ENCODE assay signal across 9 cellular contexts in genomic region chr9:96317335-96317980, GRCh38. TPM values are rescaled to one million over a fixed set of nuclear protein-coding genes. Genes with fewer than 3 reads are reported as not detected.
DNase-seq lines count a peak whose midpoint lies in the region; ATAC-seq and TF ChIP-seq lines count a peak whose summit lies in the region.
"Had no signal": no experiment of that assay in that cellular context is flagged by ENCODE, and none has a peak within 500 bp of the region (broad histone marks: within the 10 kb centered on the region; RNA-seq: fewer than 3 reads in every experiment).

No MANE protein-coding gene starts in this region.

- WGBS in right cardiac atrium, result 62% methylated on average over 9 of the region's 9 CpGs

- H3K27ac Mint-ChIP-seq in Caco-2 (ENCODE audit: unreplicated experiment), result peak overlapping the region; percentile 65
- H3K27ac Mint-ChIP-seq: activated naive CD4-positive, alpha-beta T cell treated with anti-CD3 and anti-CD28 coated beads, Interleukin-2, amount 50 U/mL, for 24 hours had no signal

- CTCF ChIA-PET in Caco-2 (lab: Charles Lee), result interaction anchor here (0.5 to 1.5 kb wide), 20 partner anchors 10 to 367 kb away, joined by 3 to 18 read pairs (median 3); no protein-coding TSS in a partner anchor

- peaks cover 28% of the 10 kb centered on the region for H3K36me3 Mint-ChIP-seq in Caco-2 (ENCODE audit: insufficient read depth, unreplicated experiment)

- peak; percentile 74 to 87 for TF ChIP-seq CTCF in Caco-2 (IDR thresholded peaks at IDR 0.05; ENCODE audit: insufficient read depth in 1 of 2, low read depth in 1 of 2, low read length in 1 of 2, severe bottlenecking in 1 of 2, unreplicated experiment in 1 of 2)
- peak; percentile 57 to 80 (median 75) for TF ChIP-seq CTCF in ascending aorta (IDR thresholded peaks at IDR 0.05)
- TF ChIP-seq CTCF in gastrocnemius medialis (IDR thresholded peaks at IDR 0.05 in 4 of 5, conservative IDR thresholded peaks at IDR 0.05 in 1 of 5), result peak; percentile 33 to 80 (median 58)

- H3K27me3 ChIP-seq in Caco-2 (replicated peaks; ENCODE audit: control insufficient read depth, insufficient read depth, low read length) (no peaks in the 10 kb centered on the region), ascending aorta (no peaks in the 10 kb centered on the region), right cardiac atrium (ENCODE audit: control insufficient read depth, insufficient read depth) (no peaks in the 10 kb centered on the region), gastrocnemius medialis (no peaks in the 10 kb centered on the region)

- POLR2A ChIA-PET in Caco-2 (lab: Charles Lee), result interaction anchor here (0.7 kb wide), 1 partner anchor 9 kb away, joined by 3 read pairs; no protein-coding TSS in a partner anchor

- DNase-seq in Caco-2 (peak in 1 of 2 experiments; percentile 49), HK-2 (ENCODE audit: unreplicated experiment) (peak; percentile 39), SK-MEL-5 (ENCODE audit: low read depth, low spot score) (peak; percentile 67), ascending aorta (ENCODE audit: low spot score in 2 of 2) (no peak), right cardiac atrium (peak in 2 of 3 donors; percentile 73 to 84), gastrocnemius medialis (peak; percentile 13 to 19)

- peak; percentile 73 to 79 for ATAC-seq in right cardiac atrium
- ATAC-seq in gastrocnemius medialis, result peak in 1 of 2 donors; percentile 44
- no peak for ATAC-seq in HG03469 (IDR thresholded peaks at IDR 0.05; ENCODE audit: unreplicated experiment)
- ATAC-seq in HG02623 (IDR thresholded peaks at IDR 0.05; ENCODE audit: unreplicated experiment), result no peak

- H3K4me1 Mint-ChIP-seq in Caco-2 (ENCODE audit: low read depth, unreplicated experiment), result peaks cover 7% of the 10 kb centered on the region

- H3K36me3 ChIP-seq in Caco-2 (ENCODE audit: control insufficient read depth, insufficient read depth, low read length) (peaks cover 2% of the 10 kb centered on the region), ascending aorta (peaks cover 5 to 43% of the 10 kb centered on the region in 2 donors), gastrocnemius medialis (no peaks in the 10 kb centered on the region)

- peak overlapping the region; percentile 17 for H3K4me3 Mint-ChIP-seq in Caco-2 (ENCODE audit: unreplicated experiment)
- H3K4me3 Mint-ChIP-seq: activated naive CD4-positive, alpha-beta T cell treated with anti-CD3 and anti-CD28 coated beads, Interleukin-2, amount 50 U/mL, for 24 hours had no signal

- H3K27me3 Mint-ChIP-seq in Caco-2 (ENCODE audit: insufficient read depth, unreplicated experiment), result no peaks in the 10 kb centered on the region
- H3K27me3 Mint-ChIP-seq: activated naive CD4-positive, alpha-beta T cell treated with anti-CD3 and anti-CD28 coated beads, Interleukin-2, amount 50 U/mL, for 24 hours had no signal

- peaks cover 10% of the 10 kb centered on the region for H3K9me3 Mint-ChIP-seq in Caco-2 (ENCODE audit: unreplicated experiment)
- H3K9me3 Mint-ChIP-seq: activated naive CD4-positive, alpha-beta T cell treated with anti-CD3 and anti-CD28 coated beads, Interleukin-2, amount 50 U/mL, for 24 hours had no signal

- H3K9me3 ChIP-seq in Caco-2 (peaks cover 17% of the 10 kb centered on the region), ascending aorta (peaks cover 0 to 4% of the 10 kb centered on the region in 2 donors), right cardiac atrium (ENCODE audit: control insufficient read depth, low read length) (no peaks in the 10 kb centered on the region), gastrocnemius medialis (no peaks in the 10 kb centered on the region)

- H3K4me1 ChIP-seq in Caco-2 (0 out of 2 replicates have a peak, but pooled peaks cover 3% of the 10 kb centered on the region), ascending aorta (no peaks in the 10 kb centered on the region), right cardiac atrium (ENCODE audit: control insufficient read depth, insufficient read depth, low read length) (no peaks in the 10 kb centered on the region), gastrocnemius medialis (no peaks in the 10 kb centered on the region)

- in situ Hi-C loops in SK-MEL-5 (cut with HindIII; ENCODE audit: low pct_unique_long_range_greater_than_20kb, low sequenced_read_pairs) (no loop called here), gastrocnemius medialis (cut with MboI; ENCODE audit: low sequenced_read_pairs in 4 of 4) (no loop called here)

- intact Hi-C loops in Caco-2 (cut with micrococcal nuclease; ENCODE audit: unreplicated experiment), result loop anchor here (1.0 kb wide), 2 partner anchors 85 to 99 kb away; no protein-coding TSS in a partner anchor
- intact Hi-C loops in ascending aorta (cut with DNase I), result no loop called here
- intact Hi-C loops in right cardiac atrium (cut with DNase I), result loop anchor here in 2 of 4 donors (2.0 to 5.0 kb wide), 2 partner anchors 80 to 85 kb away; no protein-coding TSS in a partner anchor
- intact Hi-C loops in gastrocnemius medialis (cut with DNase I; ENCODE audit: low total_unique reads), result loop anchor here (5.0 kb wide), 2 partner anchors 85 to 100 kb away; no protein-coding TSS in a partner anchor

- BruUV-seq in Caco-2 (replicated peaks; lab: Mats Ljungman, UMichigan), result no TSS peak

- no peak for TF ChIP-seq POLR2A in gastrocnemius medialis (IDR thresholded peaks at IDR 0.05)

- no peak overlapping the region for H3K4me3 ChIP-seq in Caco-2 (ENCODE audit: low read depth, low read length)
- H3K4me3 ChIP-seq in ascending aorta, result no peak overlapping the region
- H3K4me3 ChIP-seq in right cardiac atrium (ENCODE audit: low read length), result no peak overlapping the region
- no peak overlapping the region for H3K4me3 ChIP-seq in gastrocnemius medialis

- H3K27ac ChIP-seq in ascending aorta (no peak overlapping the region), right cardiac atrium (ENCODE audit: low read length) (no peak overlapping the region), gastrocnemius medialis (no peak overlapping the region)

RNA-seq across cellular contexts. Expression of gene HSD17B3, which starts 15.5 kb away (rescaled TPM):
- total RNA-seq in Caco-2 (2022), result not detected in 2 replicates
- not detected in 2 replicates for total RNA-seq in SK-MEL-5 (2014; rRNA removed; shearing (Covaris generic))
- not detected in 2 replicates for polyA plus RNA-seq in SK-MEL-5 (2015; cell fraction: cytosol; rRNA removed)
- polyA plus RNA-seq in SK-MEL-5 (2015; cell fraction: nucleus; rRNA removed), result 1.5 TPM in 1 of 2 replicates, not detected in the other
- total RNA-seq in ascending aorta, result not detected
- total RNA-seq in right cardiac atrium, result 1 to 10 TPM in 3 of 4 donors, under 1 TPM in 1; 0.99 to 1.8 (median 1.5) TPM
- 1.2 TPM for polyA plus RNA-seq in right cardiac atrium
- not detected for total RNA-seq in gastrocnemius medialis

Comparison
In these comparisons a context has a peak if more than half of its experiments do, and no peak if none do; other contexts are left out.
1. DNase-seq: peak in HK-2 (single experiment), SK-MEL-5 (single experiment), right cardiac atrium (2 of 3) and gastrocnemius medialis (2 of 2); none in ascending aorta (0 of 2).
2. ATAC-seq: peak in right cardiac atrium (2 of 2); none in HG03469 (single experiment) and HG02623 (single experiment).
3. Peak in every context shown above with its lines, with median percentiles within 50 percentile points of each other: CTCF ChIP-seq.